In genomic region chr10:102283890-102284289, GRCh38 we compare ENCODE assay signal across 26 cellular contexts. TPM values are rescaled to one million over a fixed set of nuclear protein-coding genes. Genes with fewer than 3 reads are reported as not detected.
DNase-seq lines count a peak whose midpoint lies in the region; ATAC-seq lines count a peak whose summit lies in the region.
"Had no signal": no experiment of that assay in that cellular context is flagged by ENCODE, and none has a peak within 500 bp of the region (broad histone marks: within the 10 kb centered on the region; RNA-seq: fewer than 3 reads in every experiment).

No MANE protein-coding gene starts in this region.

- no peak for DNase-seq in activated CD8-positive, alpha-beta memory T cell treated with anti-CD3 and anti-CD28 coated beads, Interleukin-2, amount 10 ng/mL, durations not matched to agents 7 days and 5 days
- DNase-seq in activated CD8-positive, alpha-beta memory T cell treated with anti-CD3 and anti-CD28 coated beads, Interleukin-2, amount 50 U/mL, for 48 hours, result no peak
- DNase-seq in CD4-positive, alpha-beta memory T cell, result no peak
- no peak for DNase-seq in left lobe of liver (ENCODE audit: low spot score)
- no peak for DNase-seq in effector CD4-positive, alpha-beta T cell
- no peak for DNase-seq in NCI-H2171 treated with DMSO at 0.1 percent for 48 hours (lab: John Stamatoyannopoulos, UW)
- no peak for DNase-seq in stimulated activated CD4-positive, alpha-beta T cell treated with anti-CD3 and anti-CD28 coated beads, Interleukin-4, amount 100 ng/mL, for 1 hour
- DNase-seq: anterior cingulate cortex; effector memory CD8-positive, alpha-beta T cell; GF-D8; hypothalamus; KG1; kidney glomerular epithelial cell; midbrain; NCI-H2081 treated with DMSO at 0.1 percent for 48 hours; NCI-H526 treated with DMSO at 0.1 percent for 48 hours; Right ventricle myocardium superior; stimulated activated naive CD4-positive, alpha-beta T cell treated with Interleukin-2 at 50 U/mL for 16 hours; trophoblast cell had no signal

- peak overlapping the region; percentile 75 for H3K27ac Mint-ChIP-seq in activated CD8-positive, alpha-beta memory T cell treated with anti-CD3 and anti-CD28 coated beads, Interleukin-2, amount 10 ng/mL, durations not matched to agents 7 days and 5 days
- peak overlapping the region in 5 of 7 donors; percentile 3 to 53 (median 45) for H3K27ac Mint-ChIP-seq in CD4-positive, alpha-beta memory T cell
- peak overlapping the region; percentile 75 for H3K27ac Mint-ChIP-seq in activated T-helper 17 cell treated with anti-CD3 and anti-CD28 coated beads, Interleukin-2, amount 50 U/mL, for 72 hours
- H3K27ac Mint-ChIP-seq: neural progenitor cell had no signal

- intact Hi-C loops in CD4-positive, alpha-beta memory T cell (cut with micrococcal nuclease), result no loop called here

- H3K36me3 ChIP-seq in CD4-positive, alpha-beta memory T cell (ENCODE audit: insufficient read depth, low read length), result no peaks in the 10 kb centered on the region
- H3K36me3 ChIP-seq: neural progenitor cell had no signal

- no peaks in the 10 kb centered on the region for H3K27me3 Mint-ChIP-seq in activated CD8-positive, alpha-beta memory T cell treated with anti-CD3 and anti-CD28 coated beads, Interleukin-2, amount 10 ng/mL, durations not matched to agents 7 days and 5 days
- no peaks in the 10 kb centered on the region for H3K27me3 Mint-ChIP-seq in CD4-positive, alpha-beta memory T cell
- no peaks in the 10 kb centered on the region for H3K27me3 Mint-ChIP-seq in activated T-helper 17 cell treated with anti-CD3 and anti-CD28 coated beads, Interleukin-2, amount 50 U/mL, for 72 hours
- H3K27me3 Mint-ChIP-seq: effector memory CD8-positive, alpha-beta T cell had no signal

- CTCF ChIA-PET in activated CD8-positive, alpha-beta memory T cell treated with anti-CD3 and anti-CD28 coated beads, Interleukin-2, amount 10 ng/mL, durations not matched to agents 7 days and 5 days (lab: Charles Lee), result interaction anchor here (0.6 to 4.9 kb wide), 8 partner anchors 9 to 100 kb away, joined by 3 to 30 read pairs (median 4); partner anchors contain the start of gene PITX3
- CTCF ChIA-PET in CD4-positive, alpha-beta memory T cell (lab: Charles Lee; ENCODE audit: partially characterized antibody), result interaction anchor here (1.2 to 1.7 kb wide), 3 partner anchors 13 to 114 kb away, joined by 3 to 5 read pairs (median 4); no protein-coding TSS in a partner anchor

- H3K9me3 ChIP-seq in CD4-positive, alpha-beta memory T cell (ENCODE audit: control insufficient read depth in 1 of 2, low read length in 2 of 2), result no peaks in the 10 kb centered on the region
- H3K9me3 ChIP-seq: A549, BLaER1 had no signal

- H3K27me3 ChIP-seq in CD4-positive, alpha-beta memory T cell (ENCODE audit: insufficient read depth, low read length), result no peaks in the 10 kb centered on the region
- H3K27me3 ChIP-seq: BLaER1, neural progenitor cell had no signal

- no peak overlapping the region for H3K4me3 ChIP-seq in CD4-positive, alpha-beta memory T cell (ENCODE audit: low read length in 2 of 2)
- H3K4me3 ChIP-seq: A549, BLaER1, neural progenitor cell had no signal

- peaks cover 47% of the 10 kb centered on the region for H3K4me1 ChIP-seq in CD4-positive, alpha-beta memory T cell (ENCODE audit: insufficient read depth, low read length)
- H3K4me1 ChIP-seq: A549 had no signal

- peaks cover 69% of the 10 kb centered on the region for H3K4me1 Mint-ChIP-seq in activated CD8-positive, alpha-beta memory T cell treated with anti-CD3 and anti-CD28 coated beads, Interleukin-2, amount 10 ng/mL, durations not matched to agents 7 days and 5 days
- peaks cover 46 to 67% (median 57%) of the 10 kb centered on the region in 4 donors for H3K4me1 Mint-ChIP-seq in CD4-positive, alpha-beta memory T cell
- peaks cover 55% of the 10 kb centered on the region for H3K4me1 Mint-ChIP-seq in activated T-helper 17 cell treated with anti-CD3 and anti-CD28 coated beads, Interleukin-2, amount 50 U/mL, for 72 hours

- no peak overlapping the region for H3K27ac ChIP-seq in CD4-positive, alpha-beta memory T cell (ENCODE audit: low read depth, low read length)
- H3K27ac ChIP-seq: A549, BLaER1, neural progenitor cell had no signal

- no peaks in the 10 kb centered on the region for H3K9me3 Mint-ChIP-seq in activated CD8-positive, alpha-beta memory T cell treated with anti-CD3 and anti-CD28 coated beads, Interleukin-2, amount 10 ng/mL, durations not matched to agents 7 days and 5 days (ENCODE audit: low read depth)
- no peaks in the 10 kb centered on the region for H3K9me3 Mint-ChIP-seq in CD4-positive, alpha-beta memory T cell
- H3K9me3 Mint-ChIP-seq in activated T-helper 17 cell treated with anti-CD3 and anti-CD28 coated beads, Interleukin-2, amount 50 U/mL, for 72 hours, result no peaks in the 10 kb centered on the region
- H3K9me3 Mint-ChIP-seq: effector memory CD8-positive, alpha-beta T cell; neural progenitor cell had no signal

- H3K4me3 Mint-ChIP-seq in activated CD8-positive, alpha-beta memory T cell treated with anti-CD3 and anti-CD28 coated beads, Interleukin-2, amount 10 ng/mL, durations not matched to agents 7 days and 5 days, result peak overlapping the region; percentile 3
- peak overlapping the region in 4 of 8 donors; percentile 5 to 67 (median 30) for H3K4me3 Mint-ChIP-seq in CD4-positive, alpha-beta memory T cell
- peak overlapping the region; percentile 63 for H3K4me3 Mint-ChIP-seq in activated T-helper 17 cell treated with anti-CD3 and anti-CD28 coated beads, Interleukin-2, amount 50 U/mL, for 72 hours
- H3K4me3 Mint-ChIP-seq: effector memory CD8-positive, alpha-beta T cell; neural progenitor cell had no signal

- peaks cover 9% of the 10 kb centered on the region for H3K36me3 Mint-ChIP-seq in activated CD8-positive, alpha-beta memory T cell treated with anti-CD3 and anti-CD28 coated beads, Interleukin-2, amount 10 ng/mL, durations not matched to agents 7 days and 5 days
- peaks cover 11 to 37% of the 10 kb centered on the region in 2 donors for H3K36me3 Mint-ChIP-seq in CD4-positive, alpha-beta memory T cell
- H3K36me3 Mint-ChIP-seq in activated T-helper 17 cell treated with anti-CD3 and anti-CD28 coated beads, Interleukin-2, amount 50 U/mL, for 72 hours (ENCODE audit: low read depth), result peaks cover 44% of the 10 kb centered on the region

- ATAC-seq in activated CD8-positive, alpha-beta memory T cell treated with anti-CD3 and anti-CD28 coated beads, Interleukin-2, amount 10 ng/mL, durations not matched to agents 7 days and 5 days, result peak; percentile 45
- ATAC-seq in activated T-helper 17 cell treated with anti-CD3 and anti-CD28 coated beads, Interleukin-2, amount 50 U/mL, for 72 hours (replicated peaks), result no peak
- ATAC-seq in left lobe of liver, result peak; percentile 87
- ATAC-seq: A549; effector memory CD8-positive, alpha-beta T cell had no signal

- POLR2A ChIA-PET in CD4-positive, alpha-beta memory T cell (lab: Charles Lee; ENCODE audit: partially characterized antibody), result no interaction called here

RNA-seq across cellular contexts. Expression of gene GBF1, which starts 38.6 kb away (rescaled TPM):
- 10 to 100 TPM; 46.5 to 51.6 TPM for total RNA-seq in activated CD8-positive, alpha-beta memory T cell treated with anti-CD3 and anti-CD28 coated beads, Interleukin-2, amount 10 ng/mL, durations not matched to agents 7 days and 5 days
- total RNA-seq in CD4-positive, alpha-beta memory T cell, result 10 to 100 TPM; 39.6 to 44.7 TPM
- polyA plus RNA-seq in CD4-positive, alpha-beta memory T cell, result 10 to 100 TPM in 1 of 2 donors, 1 to 10 TPM in 1; 3.1 to 23.9 TPM
- 10 to 100 TPM; 28.5 to 38.9 TPM for total RNA-seq in activated T-helper 17 cell treated with anti-CD3 and anti-CD28 coated beads, Interleukin-2, amount 50 U/mL, for 72 hours
- 22.8 TPM for total RNA-seq in left lobe of liver

RNA-seq across cellular contexts. Expression of gene PITX3, which starts 42.6 kb away (rescaled TPM):
- total RNA-seq in activated CD8-positive, alpha-beta memory T cell treated with anti-CD3 and anti-CD28 coated beads, Interleukin-2, amount 10 ng/mL, durations not matched to agents 7 days and 5 days, result not detected
- total RNA-seq in CD4-positive, alpha-beta memory T cell, result not detected
- polyA plus RNA-seq in CD4-positive, alpha-beta memory T cell, result not detected
- total RNA-seq in activated T-helper 17 cell treated with anti-CD3 and anti-CD28 coated beads, Interleukin-2, amount 50 U/mL, for 72 hours, result under 1 TPM in 1 of 2 donors, not detected in 1; 0.17 TPM
- not detected for total RNA-seq in left lobe of liver
- total RNA-seq: cerebellum; T-helper 1 cell treated with Interleukin-12 subunit alpha and Interleukin-12 subunit beta and Interleukin-4 antibody, amounts not matched to agents 30 ng/mL and 1 ng/mL, for 36 hours had no signal

RNA-seq across cellular contexts. Expression of gene ELOVL3, which starts 57.8 kb away (rescaled TPM):
- not detected for total RNA-seq in activated CD8-positive, alpha-beta memory T cell treated with anti-CD3 and anti-CD28 coated beads, Interleukin-2, amount 10 ng/mL, durations not matched to agents 7 days and 5 days
- total RNA-seq in CD4-positive, alpha-beta memory T cell, result not detected
- polyA plus RNA-seq in CD4-positive, alpha-beta memory T cell, result not detected
- under 1 TPM; 0.24 to 0.32 TPM for total RNA-seq in activated T-helper 17 cell treated with anti-CD3 and anti-CD28 coated beads, Interleukin-2, amount 50 U/mL, for 72 hours
- not detected for total RNA-seq in left lobe of liver
- total RNA-seq: pulmonary artery endothelial cell; T-helper 1 cell treated with Interleukin-12 subunit alpha and Interleukin-12 subunit beta and Interleukin-4 antibody, amounts not matched to agents 30 ng/mL and 1 ng/mL, for 36 hours had no signal
